ENCODE assay signal across 8 cellular contexts in the genomic region with DNA sequence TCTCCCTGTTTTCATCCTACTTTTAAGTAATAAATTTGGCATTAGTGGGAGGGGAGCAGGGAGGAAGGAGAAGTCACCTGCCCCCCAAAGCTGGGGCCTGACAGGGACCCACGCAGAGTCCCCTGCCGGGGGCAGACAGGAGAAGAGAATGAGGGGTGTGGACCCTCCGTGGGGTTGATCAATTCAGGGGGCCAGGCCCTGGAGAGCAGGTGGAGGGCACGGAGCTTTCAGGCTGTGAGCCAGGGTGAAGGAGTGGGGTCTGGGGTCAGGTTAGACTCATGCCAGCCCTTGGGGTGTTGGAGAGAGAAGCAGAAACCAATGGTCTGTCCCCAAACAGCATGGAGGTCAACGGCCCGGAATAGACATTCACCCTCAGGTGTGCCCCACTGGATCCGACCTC. TPM values are rescaled to one million over a fixed set of nuclear protein-coding genes. Genes with fewer than 3 reads are reported as not detected.
DNase-seq lines count a peak whose midpoint lies in the region; ATAC-seq and TF ChIP-seq lines count a peak whose summit lies in the region.
"Not testable (repeated sequence)": the region's sequence is repeated elsewhere in the genome, so short reads cannot be mapped to it uniquely, and the experiment has no call there.

No MANE protein-coding gene starts in this region.

- CTCF ChIA-PET in CD8-positive, alpha-beta T cell (lab: Charles Lee) = interaction anchor here (0.5 kb wide), 1 partner anchor 9 kb away, joined by 3 read pairs; no protein-coding TSS in a partner anchor
- CTCF ChIA-PET in activated CD4-positive, alpha-beta T cell treated with anti-CD3 and anti-CD28 coated beads for 36 hours (lab: Charles Lee) = interaction anchor here (0.7 kb wide), 1 partner anchor 68 kb away, joined by 3 read pairs; a partner anchor contains a TSS
- CTCF ChIA-PET in activated naive CD4-positive, alpha-beta T cell treated with anti-CD3 and anti-CD28 coated beads, Interleukin-2, amount 10 ng/mL, durations not matched to agents 7 days and 5 days (lab: Charles Lee) = not testable (repeated sequence)

- not testable (repeated sequence) for H3K27me3 Mint-ChIP-seq in CD8-positive, alpha-beta T cell (ENCODE audit: low read depth); activated CD4-positive, alpha-beta T cell treated with anti-CD3 and anti-CD28 coated beads for 36 hours; nephron progenitor cell (ENCODE audit: low read depth, poor library complexity)
- H3K27me3 Mint-ChIP-seq in activated naive CD4-positive, alpha-beta T cell treated with anti-CD3 and anti-CD28 coated beads, Interleukin-2, amount 10 ng/mL, durations not matched to agents 7 days and 5 days = peaks cover 74% of the 10 kb centered on the region
- peaks cover 47 to 64% of the 10 kb centered on the region in 2 donors for H3K27me3 Mint-ChIP-seq in stimulated activated naive B cell treated with anti-CD40 and anti-IgM and Interleukin-4, amounts not matched to agents 10 μg/mL and 1 μg/mL and 100 μg/mL, for 72 hours

- H3K27ac Mint-ChIP-seq in CD8-positive, alpha-beta T cell = peak overlapping the region; percentile 24
- H3K27ac Mint-ChIP-seq in activated CD4-positive, alpha-beta T cell treated with anti-CD3 and anti-CD28 coated beads for 36 hours = peak overlapping the region; percentile 48
- H3K27ac Mint-ChIP-seq in activated naive CD4-positive, alpha-beta T cell treated with anti-CD3 and anti-CD28 coated beads, Interleukin-2, amount 10 ng/mL, durations not matched to agents 7 days and 5 days = peak overlapping the region; percentile 63
- peak overlapping the region; percentile 95 for H3K27ac Mint-ChIP-seq in nephron progenitor cell
- H3K27ac Mint-ChIP-seq in stimulated activated naive B cell treated with anti-CD40 and anti-IgM and Interleukin-4, amounts not matched to agents 10 μg/mL and 1 μg/mL and 100 μg/mL, for 72 hours = not testable (repeated sequence)

- ATAC-seq in CD8-positive, alpha-beta T cell; activated CD4-positive, alpha-beta T cell treated with anti-CD3 and anti-CD28 coated beads for 36 hours; stimulated activated naive B cell treated with anti-CD40 and anti-IgM and Interleukin-4, amounts not matched to agents 10 μg/mL and 1 μg/mL and 100 μg/mL, for 72 hours (replicated peaks): not testable (repeated sequence)

- peaks cover 12% of the 10 kb centered on the region for H3K4me1 ChIP-seq in CD8-positive, alpha-beta T cell (ENCODE audit: insufficient read depth, low read length)
- peaks cover 11% of the 10 kb centered on the region for H3K4me1 ChIP-seq in HUES64 (ENCODE audit: insufficient read depth, low read length)
- H3K4me1 ChIP-seq in ectodermal cell (ENCODE audit: control insufficient read depth, insufficient read depth, low read length); iPS-18a (ENCODE audit: control insufficient read depth, low read depth, low read length): not testable (repeated sequence)

- H3K9me3 ChIP-seq in CD8-positive, alpha-beta T cell (ENCODE audit: low read length); HUES64 (ENCODE audit: insufficient read depth, low read depth, low read length); ectodermal cell (ENCODE audit: control insufficient read depth, low read length); iPS-18a (ENCODE audit: control insufficient read depth, low read depth, low read length): not testable (repeated sequence)

- H3K27me3 ChIP-seq in CD8-positive, alpha-beta T cell (ENCODE audit: insufficient read depth, low read length); HUES64 (ENCODE audit: insufficient read depth, low read length); ectodermal cell (ENCODE audit: control insufficient read depth, insufficient read depth, low read length, poor library complexity, severe bottlenecking); iPS-18a (ENCODE audit: control insufficient read depth, insufficient read depth, low read length): not testable (repeated sequence)

- H3K9ac ChIP-seq in HUES64 (ENCODE audit: low read depth, low read length) (peak overlapping the region; percentile 70), iPS-18a (ENCODE audit: low read length) (peak overlapping the region; percentile 65)

- POLR2A ChIA-PET in CD8-positive, alpha-beta T cell (lab: Charles Lee); activated CD4-positive, alpha-beta T cell treated with anti-CD3 and anti-CD28 coated beads for 36 hours (lab: Charles Lee): not testable (repeated sequence)

- H3K9me3 Mint-ChIP-seq in CD8-positive, alpha-beta T cell; activated CD4-positive, alpha-beta T cell treated with anti-CD3 and anti-CD28 coated beads for 36 hours (ENCODE audit: low read depth); activated naive CD4-positive, alpha-beta T cell treated with anti-CD3 and anti-CD28 coated beads, Interleukin-2, amount 10 ng/mL, durations not matched to agents 7 days and 5 days; nephron progenitor cell; stimulated activated naive B cell treated with anti-CD40 and anti-IgM and Interleukin-4, amounts not matched to agents 10 μg/mL and 1 μg/mL and 100 μg/mL, for 72 hours: not testable (repeated sequence)

- H3K4me1 Mint-ChIP-seq in CD8-positive, alpha-beta T cell (ENCODE audit: low read depth) = peaks cover 43% of the 10 kb centered on the region
- peaks cover 36% of the 10 kb centered on the region for H3K4me1 Mint-ChIP-seq in activated CD4-positive, alpha-beta T cell treated with anti-CD3 and anti-CD28 coated beads for 36 hours
- peaks cover 31% of the 10 kb centered on the region for H3K4me1 Mint-ChIP-seq in activated naive CD4-positive, alpha-beta T cell treated with anti-CD3 and anti-CD28 coated beads, Interleukin-2, amount 10 ng/mL, durations not matched to agents 7 days and 5 days
- H3K4me1 Mint-ChIP-seq in nephron progenitor cell = peaks cover 63% of the 10 kb centered on the region
- H3K4me1 Mint-ChIP-seq in stimulated activated naive B cell treated with anti-CD40 and anti-IgM and Interleukin-4, amounts not matched to agents 10 μg/mL and 1 μg/mL and 100 μg/mL, for 72 hours = peaks cover 16 to 27% of the 10 kb centered on the region in 2 donors

- intact Hi-C loops in CD8-positive, alpha-beta T cell (cut with DNase I, micrococcal nuclease) = not testable (repeated sequence)
- intact Hi-C loops in activated CD4-positive, alpha-beta T cell treated with anti-CD3 and anti-CD28 coated beads for 36 hours (cut with DNase I, micrococcal nuclease) = loop anchor here in 1 of 2 experiments (10.0 kb wide), 1 partner anchor 211 kb away; a partner anchor contains a TSS

- H3K4me3 ChIP-seq in CD8-positive, alpha-beta T cell (ENCODE audit: low read depth, low read length) = not testable (repeated sequence)
- H3K4me3 ChIP-seq in HUES64 (ENCODE audit: low read length) (peak overlapping the region; percentile 75), ectodermal cell (ENCODE audit: insufficient read depth, low read depth, low read length) (peak overlapping the region; percentile 66), iPS-18a (ENCODE audit: low read length) (peak overlapping the region; percentile 84)

- not testable (repeated sequence) for H3K36me3 Mint-ChIP-seq in CD8-positive, alpha-beta T cell; activated CD4-positive, alpha-beta T cell treated with anti-CD3 and anti-CD28 coated beads for 36 hours (ENCODE audit: low read depth); activated naive CD4-positive, alpha-beta T cell treated with anti-CD3 and anti-CD28 coated beads, Interleukin-2, amount 10 ng/mL, durations not matched to agents 7 days and 5 days; nephron progenitor cell (ENCODE audit: low read depth); stimulated activated naive B cell treated with anti-CD40 and anti-IgM and Interleukin-4, amounts not matched to agents 10 μg/mL and 1 μg/mL and 100 μg/mL, for 72 hours

- not testable (repeated sequence) for H3K36me3 ChIP-seq in CD8-positive, alpha-beta T cell (ENCODE audit: insufficient read depth, low read length); HUES64 (ENCODE audit: insufficient read depth, low read length); ectodermal cell (ENCODE audit: control insufficient read depth, insufficient read depth, low read length); iPS-18a (ENCODE audit: control insufficient read depth, low read depth, low read length)

- peak overlapping the region; percentile 82 for H3K4me3 Mint-ChIP-seq in CD8-positive, alpha-beta T cell
- peak overlapping the region; percentile 74 for H3K4me3 Mint-ChIP-seq in activated CD4-positive, alpha-beta T cell treated with anti-CD3 and anti-CD28 coated beads for 36 hours
- peak overlapping the region; percentile 72 for H3K4me3 Mint-ChIP-seq in activated naive CD4-positive, alpha-beta T cell treated with anti-CD3 and anti-CD28 coated beads, Interleukin-2, amount 10 ng/mL, durations not matched to agents 7 days and 5 days
- H3K4me3 Mint-ChIP-seq in nephron progenitor cell = peak overlapping the region; percentile 91
- peak overlapping the region; percentile 46 to 71 for H3K4me3 Mint-ChIP-seq in stimulated activated naive B cell treated with anti-CD40 and anti-IgM and Interleukin-4, amounts not matched to agents 10 μg/mL and 1 μg/mL and 100 μg/mL, for 72 hours

- not testable (repeated sequence) for H3K27ac ChIP-seq in CD8-positive, alpha-beta T cell (ENCODE audit: low read depth, low read length); ectodermal cell (ENCODE audit: insufficient read depth, low read depth, low read length, poor library complexity, severe bottlenecking); iPS-18a (ENCODE audit: low read length)
- H3K27ac ChIP-seq in HUES64 (ENCODE audit: low read depth, low read length) = 0 out of 2 replicates have a peak overlapping the region, but pooled peaks have one; percentile 6

- not testable (repeated sequence) for DNase-seq in CD8-positive, alpha-beta T cell; activated CD4-positive, alpha-beta T cell treated with anti-CD3 and anti-CD28 coated beads for 36 hours; activated naive CD4-positive, alpha-beta T cell treated with anti-CD3 and anti-CD28 coated beads, Interleukin-2, amount 10 ng/mL, durations not matched to agents 7 days and 5 days; nephron progenitor cell; stimulated activated naive B cell treated with anti-CD40 and anti-IgM and Interleukin-4, amounts not matched to agents 10 μg/mL and 1 μg/mL and 100 μg/mL, for 72 hours

- not testable (repeated sequence) for TF ChIP-seq CTCF in CD8-positive, alpha-beta T cell (IDR thresholded peaks at IDR 0.05); nephron progenitor cell (IDR thresholded peaks at IDR 0.05)

- WGBS in HUES64 = 24% methylated on average over 6 of the region's 7 CpGs
- 22 to 28% methylated on average over 7 of the region's 7 CpGs for WGBS in ectodermal cell, 2 experiments

RNA-seq across cellular contexts. Expression of a gene that starts 1.8 kb away (rescaled TPM):
- total RNA-seq in CD8-positive, alpha-beta T cell = 10 to 100 TPM; 19.9 to 20.5 TPM
- 60.2 TPM for polyA plus RNA-seq in HUES64 (2013, experiment 1 of 2)
- 61.1 TPM for polyA plus RNA-seq in HUES64 (2013, experiment 2 of 2)
- total RNA-seq in activated CD4-positive, alpha-beta T cell treated with anti-CD3 and anti-CD28 coated beads for 36 hours = 10 to 100 TPM; 20.8 to 23.5 TPM
- 80.2 TPM for polyA plus RNA-seq in ectodermal cell (2013, experiment 1 of 4)
- 94.8 TPM for polyA plus RNA-seq in ectodermal cell (2013, experiment 2 of 4)
- 68.7 TPM for polyA plus RNA-seq in ectodermal cell (2013, experiment 3 of 4)
- polyA plus RNA-seq in ectodermal cell (2013, experiment 4 of 4) = 78.3 TPM
